26 cellular contexts compared by ENCODE assay signal in the genomic region with DNA sequence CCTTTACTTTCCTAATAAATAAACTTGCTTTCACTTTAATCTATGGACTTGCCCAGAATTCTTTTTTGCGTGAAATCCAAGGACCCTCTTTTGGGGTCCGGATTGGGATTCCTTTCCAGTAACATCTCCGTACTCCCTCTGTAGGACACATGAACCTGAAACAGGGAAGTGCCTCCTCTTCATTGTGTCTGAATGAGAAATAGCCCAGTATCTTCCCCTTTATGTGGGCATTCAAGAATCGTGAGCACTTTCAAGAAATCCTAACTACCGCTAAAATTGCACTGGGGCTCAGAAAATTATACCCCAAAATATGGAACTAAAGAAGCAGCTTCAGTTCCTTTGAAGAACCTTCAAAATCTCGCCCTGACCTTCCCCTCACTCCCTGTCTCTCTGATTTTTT. TPM values are rescaled to one million over a fixed set of nuclear protein-coding genes. Genes with fewer than 3 reads are reported as not detected.
"Had no signal": no experiment of that assay in that cellular context is flagged by ENCODE, and none has a peak within 500 bp of the region (broad histone marks: within the 10 kb centered on the region; RNA-seq: fewer than 3 reads in every experiment).

No MANE protein-coding gene starts in this region.

- H3K4me1 ChIP-seq: SJSA1 had no signal

- H3K4me3 ChIP-seq: SJSA1 had no signal

- DNase-seq: activated CD4-positive, alpha-beta memory T cell treated with anti-CD3 and anti-CD28 coated beads, Interleukin-2, amount 10 ng/mL, durations not matched to agents 7 days and 5 days; activated CD4-positive, alpha-beta T cell treated with anti-CD3 and anti-CD28 coated beads for 36 hours; activated CD4-positive, alpha-beta T cell treated with anti-CD3 and anti-CD28 coated beads, Interleukin-2, amount 50 U/mL, for 1 hour; activated gamma-delta T cell; activated naive CD4-positive, alpha-beta T cell treated with anti-CD3 and anti-CD28 coated beads for 36 hours; activated T-cell treated with anti-CD3 and anti-CD28 coated beads for 4 hours; activated T-cell treated with anti-CD3 and anti-CD28 coated beads, Interleukin-2, amount 50 U/mL, for 48 hours; amygdala; cortex of kidney; Karpas-422; NCI-H1105; NCI-H1436; NCI-H2081; NCI-H510A treated with DMSO at 0.1 percent for 48 hours; OCI-M1; RPMI8226; T-cell; T-helper 2 cell; T1000; WERI-Rb-1 had no signal

- ATAC-seq: activated CD4-positive, alpha-beta T cell treated with anti-CD3 and anti-CD28 coated beads for 36 hours; activated T-helper 17 cell treated with anti-CD3 and anti-CD28 coated beads, Interleukin-2, amount 50 U/mL, for 72 hours; Panc1; Right ventricle myocardium inferior; SK-N-SH treated with all-trans-retinoic acid at 6 μM for 48 hours; T-cell had no signal

- H3K9me3 ChIP-seq: SJSA1 had no signal

- H3K27ac ChIP-seq: SJSA1, WERI-Rb-1 had no signal

- H3K36me3 ChIP-seq: SJSA1, WERI-Rb-1 had no signal

RNA-seq across cellular contexts. Expression of a gene that starts 7.8 kb away (rescaled TPM):
- total RNA-seq: astrocyte, SJSA1 had no signal
